9 cellular contexts compared by ENCODE assay signal in genomic region chr16:57372372-57373116, GRCh38. TPM values are rescaled to one million over a fixed set of nuclear protein-coding genes. Genes with fewer than 3 reads are reported as not detected.
A peak's percentile ranks its signal among the peaks of the same experiment; 100 is the strongest.
DNase-seq lines count a peak whose midpoint lies in the region; ATAC-seq and TF ChIP-seq lines count a peak whose summit lies in the region.
"Had no signal": no experiment of that assay in that cellular context is flagged by ENCODE, and none has a peak within 500 bp of the region (broad histone marks: within the 10 kb centered on the region; RNA-seq: fewer than 3 reads in every experiment).

Gene CX3CL1, plus strand, starts transcription at chr16:57372490. Its CDS starts 79 bp downstream, at chr16:57372569.

- no peak within 1 kb of the TSS for H3K4ac ChIP-seq in IMR-90 (ENCODE audit: low read depth, low read length)

- H3K27ac ChIP-seq in IMR-90 (ENCODE audit: insufficient read depth, low read length), result no peak within 1 kb of the TSS
- peak within 1 kb of the TSS; percentile 93 for H3K27ac ChIP-seq in cingulate gyrus (ENCODE audit: low read depth, low read length)
- peak within 1 kb of the TSS; percentile 86 for H3K27ac ChIP-seq in subcutaneous abdominal adipose tissue (ENCODE audit: low read depth, low read length)

- no peaks in the 10 kb centered on the region for H4K20me1 ChIP-seq in IMR-90 (ENCODE audit: insufficient read depth, low read length)

- DNase-seq in IMR-90, result peak; percentile 39
- DNase-seq in left colon, result peak; percentile 77
- DNase-seq in NCI-H748 treated with DMSO at 0.1 percent for 48 hours (lab: John Stamatoyannopoulos, UW), result no peak

- H2BK5ac ChIP-seq in IMR-90 (ENCODE audit: low read depth, low read length, poor library complexity, severe bottlenecking), result no peak within 1 kb of the TSS

- no peaks in the 10 kb centered on the region for H3K9me1 ChIP-seq in IMR-90 (ENCODE audit: insufficient read depth, low read length)

- CTCF ChIA-PET in IMR-90 (lab: Yijun Ruan, JAX), result no interaction called here

- TF ChIP-seq CTCF in IMR-90 (conservative IDR thresholded peaks at IDR 0.05; ENCODE audit: low read depth, low read length), result no peak; the same call in 1 of the 2 replicates

- TF ChIP-seq RAD21 in IMR-90 (IDR thresholded peaks at IDR 0.05; ENCODE audit: low read length), result no peak

- TF ChIP-seq POLR2A in IMR-90 (IDR thresholded peaks at IDR 0.05; ENCODE audit: low read depth, low read length), result no peak

- no peaks in the 10 kb centered on the region for H3K9me3 ChIP-seq in IMR-90 (ENCODE audit: control insufficient read depth, insufficient read depth, low read length)
- H3K9me3 ChIP-seq in subcutaneous abdominal adipose tissue (ENCODE audit: control insufficient read depth in 5 of 5, low read length in 5 of 5), result no peaks in the 10 kb centered on the region

- no peak within 1 kb of the TSS for H2AK5ac ChIP-seq in IMR-90 (ENCODE audit: low read depth, low read length)

- dilution Hi-C loops in IMR-90 (cut with HindIII; ENCODE audit: low sequenced_read_pairs, unreplicated experiment), result no loop called here

- POLR2A ChIA-PET in IMR-90 (lab: Charles Lee; ENCODE audit: unreplicated experiment), result no interaction called here

- intact Hi-C loops in IMR-90 (cut with micrococcal nuclease) (loop anchor here (5.0 kb wide), 1 partner anchor 45 kb away; no protein-coding TSS in a partner anchor), left colon (cut with DNase I, micrococcal nuclease) (no loop called here)

- H3K9ac ChIP-seq in IMR-90 (ENCODE audit: low read depth, low read length) (no peak within 1 kb of the TSS), subcutaneous abdominal adipose tissue (ENCODE audit: low read length in 5 of 5) (peak within 1 kb of the TSS in 4 of 5 donors; percentile 50 to 94 (median 79))

- in situ Hi-C loops in IMR-90 (cut with MboI; ENCODE audit: low sequenced_read_pairs), result no loop called here

- H4K91ac ChIP-seq in IMR-90 (ENCODE audit: insufficient read depth, low read depth, low read length), result no peak within 1 kb of the TSS

- H2BK120ac ChIP-seq in IMR-90 (ENCODE audit: low read depth, low read length), result no peak within 1 kb of the TSS

- no peak within 1 kb of the TSS for H3K14ac ChIP-seq in IMR-90 (replicated peaks; ENCODE audit: low read depth, low read length)

- H3K36me3 ChIP-seq in IMR-90 (ENCODE audit: control insufficient read depth, insufficient read depth, low read length) (no peaks in the 10 kb centered on the region), subcutaneous abdominal adipose tissue (ENCODE audit: control insufficient read depth in 5 of 5, insufficient read depth in 5 of 5, low read length in 5 of 5) (peaks cover 0 to 2% (median 0%) of the 10 kb centered on the region in 5 donors)

- H3K18ac ChIP-seq in IMR-90 (ENCODE audit: low read depth, low read length), result no peak within 1 kb of the TSS

- WGBS in IMR-90 (ENCODE audit: extremely low coverage in 2 of 2, insufficient read length in 1 of 2), 2 experiments, result 8% methylated on average over 4 of the region's 23 CpGs; no CpG with 5 or more reads in 1 of the 2 experiments

- H4K8ac ChIP-seq in IMR-90 (ENCODE audit: low read depth in 2 of 2, low read length in 2 of 2), result no peak within 1 kb of the TSS

- H2BK15ac ChIP-seq in IMR-90 (ENCODE audit: low read depth, low read length), result no peak within 1 kb of the TSS

- no TSS peak for BruUV-seq in IMR-90 (replicated peaks; lab: Mats Ljungman, UMichigan)

- H3K4me1 ChIP-seq in IMR-90 (ENCODE audit: control insufficient read depth, insufficient read depth, low read length) (peaks cover 7% of the 10 kb centered on the region; the same call in 1 of the 2 replicates), subcutaneous abdominal adipose tissue (ENCODE audit: control insufficient read depth in 5 of 5, insufficient read depth in 5 of 5, low read length in 5 of 5) (peaks cover 0 to 43% (median 10%) of the 10 kb centered on the region in 5 donors)

- no peak within 1 kb of the TSS; the same call in 1 of the 2 replicates for H3K4me2 ChIP-seq in IMR-90 (ENCODE audit: low read depth, low read length)

- H2AK9ac ChIP-seq in IMR-90 (replicated peaks; ENCODE audit: low read depth, low read length, poor library complexity), result peak within 1 kb of the TSS; percentile 30

- no peaks in the 10 kb centered on the region for H3K79me1 ChIP-seq in IMR-90 (ENCODE audit: low read depth in 1 of 2, low read length in 2 of 2)

- ATAC-seq in IMR-90 (ENCODE audit: low read depth), result peak; percentile 89
- ATAC-seq in left colon, result peak; percentile 94
- ATAC-seq in HG03196 (IDR thresholded peaks at IDR 0.05; ENCODE audit: unreplicated experiment), result no peak
- ATAC-seq in GM19324 (IDR thresholded peaks at IDR 0.05; ENCODE audit: low FRiP score, unreplicated experiment), result no peak
- no peak for ATAC-seq in HG03039 (IDR thresholded peaks at IDR 0.05; ENCODE audit: unreplicated experiment)

- H2BK20ac ChIP-seq in IMR-90 (ENCODE audit: low read depth, low read length), result no peak within 1 kb of the TSS

- no peak within 1 kb of the TSS for H3K23ac ChIP-seq in IMR-90 (ENCODE audit: low read depth, low read length)

- H3K56ac ChIP-seq in IMR-90 (ENCODE audit: extremely low read depth, insufficient read depth, low read length), result no peak within 1 kb of the TSS

- H3K4me3 ChIP-seq in IMR-90 (ENCODE audit: insufficient read depth, low read depth, low read length), result no peak within 1 kb of the TSS
- peak within 1 kb of the TSS; percentile 25 to 77 (median 64) for H3K4me3 ChIP-seq in subcutaneous abdominal adipose tissue (ENCODE audit: low read depth in 1 of 5, low read length in 5 of 5)

- H3K27me3 ChIP-seq in IMR-90 (ENCODE audit: control insufficient read depth, insufficient read depth, low read length) (peaks cover 46% of the 10 kb centered on the region), subcutaneous abdominal adipose tissue (ENCODE audit: control insufficient read depth in 5 of 5, insufficient read depth in 4 of 5, low read length in 5 of 5) (peaks cover 2 to 18% (median 8%) of the 10 kb centered on the region in 5 donors)

- H2AFZ ChIP-seq in IMR-90 (replicated peaks; ENCODE audit: low read length, poor library complexity), result peak within 1 kb of the TSS; percentile 61

- no peak within 1 kb of the TSS for H4K5ac ChIP-seq in IMR-90 (ENCODE audit: low read depth, low read length)

TF ChIP-seq in IMR-90, 13 proteins besides CTCF, POLR2A, EP300 and RAD21:
- TF ChIP-seq RCOR1 (IDR thresholded peaks at IDR 0.05; ENCODE audit: insufficient replicate concordance, low read length) (no peak), MXI1 (IDR thresholded peaks at IDR 0.05; ENCODE audit: borderline replicate concordance, low read depth, low read length) (no peak), MAFK (IDR thresholded peaks at IDR 0.05; ENCODE audit: low read depth, low read length) (no peak), ELK1 (IDR thresholded peaks at IDR 0.05; ENCODE audit: borderline replicate concordance, low read depth, low read length) (no peak), MAZ (IDR thresholded peaks at IDR 0.05; ENCODE audit: borderline replicate concordance, low read depth, low read length) (peak; percentile 78; the same call in 1 of the 2 replicates)

RNA-seq across cellular contexts. Expression of gene CX3CL1, which starts in this region (rescaled TPM):
- under 0.01 and 0.18 TPM in 2 replicates for total RNA-seq in IMR-90 (2012; rRNA removed)
- 0.77 and 0.89 TPM in 2 replicates for polyA plus RNA-seq in IMR-90 (2012; rRNA removed)
- 0.51 and 0.74 TPM in 2 replicates for polyA plus RNA-seq in IMR-90 (2012; cell fraction: cytosol; rRNA removed)
- polyA plus RNA-seq in IMR-90 (2012; cell fraction: nucleus; rRNA removed; ENCODE audit: low replicate concordance), result 0.26 and 0.50 TPM in 2 replicates
- total RNA-seq in left colon, result 1 to 10 TPM; 2.9 to 4.7 TPM
- total RNA-seq: NCI-H460 had no signal

Comparison
In these comparisons a context has a peak if more than half of its experiments do, and no peak if none do; other contexts are left out.
1. Peak in DNase-seq and ATAC-seq in IMR-90; RNA of the gene not detected or under 1 TPM.